In the genomic region with DNA sequence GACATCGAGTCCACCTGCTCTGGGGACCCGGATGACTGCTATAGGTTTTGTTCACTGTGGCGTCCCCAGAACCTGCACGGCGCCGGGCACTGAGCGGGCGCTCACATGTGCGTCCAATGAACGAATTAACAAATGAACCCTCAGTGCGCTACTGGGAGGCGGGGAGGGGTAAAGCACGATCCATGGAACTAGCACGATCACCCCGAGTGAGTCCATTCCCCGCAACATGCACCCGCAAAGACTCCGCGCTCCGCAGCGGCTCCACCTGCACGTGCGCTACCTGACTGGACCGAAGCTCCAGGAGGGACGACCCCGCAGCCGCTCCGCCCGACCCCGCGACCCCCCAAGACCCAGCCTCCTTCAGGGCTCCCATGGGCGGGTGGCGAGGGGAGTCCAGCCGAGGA, we compare ENCODE assay signal across 8 cellular contexts. TPM values are rescaled to one million over a fixed set of nuclear protein-coding genes. Genes with fewer than 3 reads are reported as not detected.
DNase-seq lines count a peak whose midpoint lies in the region; ATAC-seq and TF ChIP-seq lines count a peak whose summit lies in the region.

No MANE protein-coding gene starts in this region.

- DNase-seq in activated CD8-positive, alpha-beta memory T cell treated with anti-CD3 and anti-CD28 coated beads, Interleukin-2, amount 10 ng/mL, durations not matched to agents 7 days and 5 days = peak; percentile 60
- DNase-seq in activated CD8-positive, alpha-beta memory T cell treated with anti-CD3 and anti-CD28 coated beads, Interleukin-2, amount 50 U/mL, for 4 hours = no peak
- DNase-seq in astrocyte of the hippocampus (ENCODE audit: low read depth, low spot score) (peak; percentile 33), iPS-NIHi11 (ENCODE audit: low spot score) (peak; percentile 47), H4 (ENCODE audit: low spot score) (no peak)
- peak; percentile 15 to 24 for DNase-seq in stimulated activated CD4-positive, alpha-beta T cell treated with anti-CD3 and anti-CD28 coated beads, Interleukin-15, amount 100 ng/mL, for 48 hours (ENCODE audit: low read depth in 2 of 2)

- CTCF ChIA-PET in activated CD8-positive, alpha-beta memory T cell treated with anti-CD3 and anti-CD28 coated beads, Interleukin-2, amount 10 ng/mL, durations not matched to agents 7 days and 5 days (lab: Charles Lee) = interaction anchor here (0.8 to 2.0 kb wide), 3 partner anchors 16 to 537 kb away, joined by 3 to 8 read pairs (median 5); no protein-coding TSS in a partner anchor

- no peak for TF ChIP-seq CTCF in OCI-LY1 (IDR thresholded peaks at IDR 0.05; ENCODE audit: low read length)

- peaks cover 40% of the 10 kb centered on the region for H3K4me1 Mint-ChIP-seq in activated CD8-positive, alpha-beta memory T cell treated with anti-CD3 and anti-CD28 coated beads, Interleukin-2, amount 10 ng/mL, durations not matched to agents 7 days and 5 days

- no peaks in the 10 kb centered on the region for H3K9me3 Mint-ChIP-seq in activated CD8-positive, alpha-beta memory T cell treated with anti-CD3 and anti-CD28 coated beads, Interleukin-2, amount 10 ng/mL, durations not matched to agents 7 days and 5 days (ENCODE audit: low read depth)

- peak overlapping the region; percentile 84 for H3K4me2 ChIP-seq in OCI-LY1 (ENCODE audit: low read length)

- H3K79me2 ChIP-seq in OCI-LY1 (ENCODE audit: insufficient read depth, low read length) = peaks cover 47% of the 10 kb centered on the region

- H3K9ac ChIP-seq in OCI-LY1 (ENCODE audit: low read length) = peak overlapping the region; percentile 95

- no peaks in the 10 kb centered on the region for H3K9me3 ChIP-seq in OCI-LY1 (ENCODE audit: low read length)

- ATAC-seq in activated CD8-positive, alpha-beta memory T cell treated with anti-CD3 and anti-CD28 coated beads, Interleukin-2, amount 10 ng/mL, durations not matched to agents 7 days and 5 days = peak; percentile 35
- peak; percentile 23 for ATAC-seq in HG02970 (IDR thresholded peaks at IDR 0.05; ENCODE audit: low FRiP score, unreplicated experiment)

- peak overlapping the region; percentile 91 for H3K27ac Mint-ChIP-seq in activated CD8-positive, alpha-beta memory T cell treated with anti-CD3 and anti-CD28 coated beads, Interleukin-2, amount 10 ng/mL, durations not matched to agents 7 days and 5 days

- H3K36me3 ChIP-seq in OCI-LY1 (ENCODE audit: insufficient read depth, low read length) = peaks cover 20% of the 10 kb centered on the region; the same call in 1 of the 2 replicates

- H3K27me3 ChIP-seq in OCI-LY1 (ENCODE audit: insufficient read depth, low read length) = no peaks in the 10 kb centered on the region

- H3F3A ChIP-seq in OCI-LY1 (ENCODE audit: insufficient read depth, low read length) = no peaks in the 10 kb centered on the region; the same call in 1 of the 2 replicates

- H3K4me3 ChIP-seq in OCI-LY1 (ENCODE audit: low read depth, low read length, poor library complexity, severe bottlenecking) = peak overlapping the region; percentile 98

- peaks cover 16% of the 10 kb centered on the region for H3K36me3 Mint-ChIP-seq in activated CD8-positive, alpha-beta memory T cell treated with anti-CD3 and anti-CD28 coated beads, Interleukin-2, amount 10 ng/mL, durations not matched to agents 7 days and 5 days

- peaks cover 48% of the 10 kb centered on the region for H3K4me1 ChIP-seq in OCI-LY1 (ENCODE audit: insufficient read depth, low read length, severe bottlenecking)

- peak overlapping the region; percentile 91 for H3K4me3 Mint-ChIP-seq in activated CD8-positive, alpha-beta memory T cell treated with anti-CD3 and anti-CD28 coated beads, Interleukin-2, amount 10 ng/mL, durations not matched to agents 7 days and 5 days

- H3K27me3 Mint-ChIP-seq in activated CD8-positive, alpha-beta memory T cell treated with anti-CD3 and anti-CD28 coated beads, Interleukin-2, amount 10 ng/mL, durations not matched to agents 7 days and 5 days = no peaks in the 10 kb centered on the region

- peak overlapping the region; percentile 0 for H3K27ac ChIP-seq in OCI-LY1 (ENCODE audit: low read depth, low read length, poor library complexity, severe bottlenecking)

- no peak overlapping the region for H2AFZ ChIP-seq in OCI-LY1 (ENCODE audit: low read length)

- H4K20me1 ChIP-seq in OCI-LY1 (ENCODE audit: insufficient read depth, low read length) = no peaks in the 10 kb centered on the region

- H3K9me2 ChIP-seq in OCI-LY1 (ENCODE audit: low read depth, low read length) = no peaks in the 10 kb centered on the region

RNA-seq across cellular contexts. Expression of gene TRAP1, which starts 0.5 kb away (rescaled TPM):
- total RNA-seq in activated CD8-positive, alpha-beta memory T cell treated with anti-CD3 and anti-CD28 coated beads, Interleukin-2, amount 10 ng/mL, durations not matched to agents 7 days and 5 days = 100 to 1,000 TPM; 147 to 193 TPM
- total RNA-seq in H4 (2014; rRNA removed; shearing (Covaris generic)) = 56.9 and 63.8 TPM in 2 replicates

Comparison
In these comparisons a context has a peak if more than half of its experiments do, and no peak if none do; other contexts are left out.
1. DNase-seq: peak in activated CD8-positive, alpha-beta memory T cell treated with anti-CD3 and anti-CD28 coated beads, Interleukin-2, amount 10 ng/mL, durations not matched to agents 7 days and 5 days (single experiment), astrocyte of the hippocampus (single experiment), iPS-NIHi11 (single experiment) and stimulated activated CD4-positive, alpha-beta T cell treated with anti-CD3 and anti-CD28 coated beads, Interleukin-15, amount 100 ng/mL, for 48 hours (2 of 2); none in activated CD8-positive, alpha-beta memory T cell treated with anti-CD3 and anti-CD28 coated beads, Interleukin-2, amount 50 U/mL, for 4 hours (single experiment) and H4 (single experiment).